Comparison of ENCODE assay signal across 26 cellular contexts in genomic region chr1:211641942-211642341, GRCh38. TPM values are rescaled to one million over a fixed set of nuclear protein-coding genes. Genes with fewer than 3 reads are reported as not detected.
"Had no signal": no experiment of that assay in that cellular context is flagged by ENCODE, and none has a peak within 500 bp of the region (broad histone marks: within the 10 kb centered on the region; RNA-seq: fewer than 3 reads in every experiment).

No MANE protein-coding gene starts in this region.

- ATAC-seq: activated CD8-positive, alpha-beta memory T cell treated with anti-CD3 and anti-CD28 coated beads, Interleukin-2, amount 10 ng/mL, durations not matched to agents 7 days and 5 days; activated CD8-positive, alpha-beta T cell treated with anti-CD3 and anti-CD28 coated beads for 36 hours; activated T-cell treated with anti-CD3 and anti-CD28 coated beads, Interleukin-2, amount 50 U/mL, for 72 hours; effector memory CD8-positive, alpha-beta T cell; gastroesophageal sphincter; left cardiac atrium; naive thymus-derived CD8-positive, alpha-beta T cell; pancreas had no signal

- H3K36me3 ChIP-seq: ascending aorta, cardiac muscle cell, gastroesophageal sphincter, pancreas, prostate gland, transverse colon, vagina had no signal

- DNase-seq: activated CD4-positive, alpha-beta T cell treated with anti-CD3 and anti-CD28 coated beads, Interleukin-2, amount 50 U/mL, for 1 hour; activated CD8-positive, alpha-beta memory T cell treated with anti-CD3 and anti-CD28 coated beads, Interleukin-2, amount 10 ng/mL, durations not matched to agents 7 days and 5 days; activated CD8-positive, alpha-beta T cell treated with anti-CD3 and anti-CD28 coated beads for 36 hours; activated naive CD4-positive, alpha-beta T cell treated with anti-CD3 and anti-CD28 coated beads for 36 hours; activated naive CD8-positive, alpha-beta T cell treated with anti-CD3 and anti-CD28 coated beads, Interleukin-2, amount 10 ng/mL, durations not matched to agents 7 days and 5 days; activated T-cell treated with anti-CD3 and anti-CD28 coated beads for 4 hours; activated T-cell treated with anti-CD3 and anti-CD28 coated beads, Interleukin-2, amount 50 U/mL, for 72 hours; cerebellar nuclear complex; effector memory CD8-positive, alpha-beta T cell; hippocampal formation; left cardiac atrium; midbrain; naive thymus-derived CD8-positive, alpha-beta T cell; nucleus accumbens; retina; stimulated activated naive CD4-positive, alpha-beta T cell treated with Interleukin-2 at 50 U/mL for 16 hours; testis; transverse colon had no signal

- H3K4me3 ChIP-seq: ascending aorta, cardiac muscle cell, coronary artery, dorsolateral prefrontal cortex, gastroesophageal sphincter, pancreas, prostate gland, testis, transverse colon, vagina had no signal

- H3K9me3 ChIP-seq: ascending aorta, gastroesophageal sphincter, pancreas, prostate gland, testis, transverse colon, vagina had no signal

- H3K27ac ChIP-seq: cardiac muscle cell, gastroesophageal sphincter, testis, transverse colon, vagina had no signal

- H3K27me3 ChIP-seq: ascending aorta, cardiac muscle cell, dorsolateral prefrontal cortex, gastroesophageal sphincter, pancreas, testis, transverse colon, vagina had no signal

RNA-seq across cellular contexts. Expression of gene NEK2, which starts 33.5 kb away (rescaled TPM):
- total RNA-seq: ascending aorta had no signal
